In genomic region chr6:100892693-100893092, GRCh38 we compare ENCODE assay signal across 1 cellular context.
TF ChIP-seq lines count a peak whose summit lies in the region.

No MANE protein-coding gene starts in this region.

TF ChIP-seq in K562, 482 proteins besides CTCF, POLR2A, EP300 and RAD21:
- TF ChIP-seq XRCC5 (IDR thresholded peaks at IDR 0.05; ENCODE audit: low read depth, low read length) (no peak), GTF2F1 (IDR thresholded peaks at IDR 0.05; ENCODE audit: low read depth, low read length) (no peak), ZNF398 (CRISPR knock-in tag; IDR thresholded peaks at IDR 0.05) (no peak), HSF4 (CRISPR knock-in tag; IDR thresholded peaks at IDR 0.05; ENCODE audit: borderline replicate concordance) (no peak), MGA (IDR thresholded peaks at IDR 0.05) (no peak), NCOA2 (IDR thresholded peaks at IDR 0.05; ENCODE audit: partially characterized antibody in 2 of 2) (no peak), JUNB (CRISPR knock-in tag; conservative IDR thresholded peaks at IDR 0.05) (no peak), PTTG1 (tag; IDR thresholded peaks at IDR 0.05; ENCODE audit: low read depth) (no peak), E2F3 (CRISPR knock-in tag; IDR thresholded peaks at IDR 0.05) (no peak), IRF1 (CRISPR knock-in tag; IDR thresholded peaks at IDR 0.05; ENCODE audit: borderline replicate concordance) (no peak), BRCA1 (IDR thresholded peaks at IDR 0.05) (no peak), BRCA1 (CRISPR knock-in tag; IDR thresholded peaks at IDR 0.05) (no peak), NEUROD1 (IDR thresholded peaks at IDR 0.05; ENCODE audit: borderline replicate concordance, low read depth, low read length, partially characterized antibody) (no peak), HDAC3 (IDR thresholded peaks at IDR 0.05; ENCODE audit: borderline replicate concordance, partially characterized antibody) (no peak), PHF21A (IDR thresholded peaks at IDR 0.05; ENCODE audit: borderline replicate concordance, low read depth) (no peak), NR2C2 (CRISPR knock-in tag; IDR thresholded peaks at IDR 0.05) (no peak), NR2C2 (tag; IDR thresholded peaks at IDR 0.05) (no peak), POLR2AphosphoS5 (IDR thresholded peaks at IDR 0.05; ENCODE audit: control insufficient read depth, insufficient read depth, low read depth, low read length) (no peak)
